ENCODE assay signal across 21 cellular contexts in genomic region chr19:24055548-24055947, GRCh38.
"Had no signal": no experiment of that assay in that cellular context is flagged by ENCODE, and none has a peak within 500 bp of the region (broad histone marks: within the 10 kb centered on the region; RNA-seq: fewer than 3 reads in every experiment).

No MANE protein-coding gene starts in this region.

- H3K4me1 ChIP-seq: ascending aorta, gastroesophageal sphincter, heart left ventricle, lower lobe of right lung, sigmoid colon, thyroid gland had no signal

- H3K4me1 Mint-ChIP-seq: activated naive CD4-positive, alpha-beta T cell treated with anti-CD3 and anti-CD28 coated beads, Interleukin-2, amount 10 ng/mL, durations not matched to agents 7 days and 5 days; WTC11 had no signal

- H3K27ac ChIP-seq: ascending aorta, gastroesophageal sphincter, heart left ventricle, lower lobe of right lung, sigmoid colon, thyroid gland had no signal

- DNase-seq: activated CD4-positive, alpha-beta T cell treated with anti-CD3 and anti-CD28 coated beads for 4 hours; activated CD4-positive, alpha-beta T cell treated with anti-CD3 and anti-CD28 coated beads, Interleukin-2, amount 50 U/mL, for 48 hours; activated naive CD4-positive, alpha-beta T cell treated with anti-CD3 and anti-CD28 coated beads, Interleukin-2, amount 10 ng/mL, durations not matched to agents 7 days and 5 days; adrenal gland; effector memory CD4-positive, alpha-beta T cell; esophagus squamous epithelium; heart left ventricle; lower lobe of right lung; naive thymus-derived CD4-positive, alpha-beta T cell; retina; sigmoid colon; stimulated activated CD4-positive, alpha-beta T cell treated with anti-CD3 and anti-CD28 coated beads, Interleukin-2, amount 100 ng/mL, for 48 hours; T1000; thyroid gland had no signal

- H3K27ac Mint-ChIP-seq: activated naive CD4-positive, alpha-beta T cell treated with anti-CD3 and anti-CD28 coated beads, Interleukin-2, amount 10 ng/mL, durations not matched to agents 7 days and 5 days; progenitor cell of endocrine pancreas; stimulated activated naive CD8-positive, alpha-beta T cell treated with anti-CD3 and anti-CD28 coated beads, Interleukin-15, Interleukin-2, amounts not matched to agents 100 ng/mL and 50 ng/mL, for 24 hours; T-helper 1 cell treated with Interleukin-12 subunit alpha and Interleukin-12 subunit beta and Interleukin-4 antibody, amounts not matched to agents 30 μg/mL and 1 μg/mL, for 36 hours; WTC11 had no signal

- H3K9me3 ChIP-seq: adrenal gland, ascending aorta, esophagus squamous epithelium, gastroesophageal sphincter, heart left ventricle, lower lobe of right lung, sigmoid colon, thyroid gland had no signal

- ATAC-seq: gastroesophageal sphincter; heart left ventricle; lower lobe of right lung; naive thymus-derived CD4-positive, alpha-beta T cell; WTC11 had no signal

- H3K4me3 Mint-ChIP-seq: activated naive CD4-positive, alpha-beta T cell treated with anti-CD3 and anti-CD28 coated beads, Interleukin-2, amount 10 ng/mL, durations not matched to agents 7 days and 5 days; central memory CD8-positive, alpha-beta T cell; naive thymus-derived CD4-positive, alpha-beta T cell; stimulated activated naive CD8-positive, alpha-beta T cell treated with anti-CD3 and anti-CD28 coated beads, Interleukin-15, Interleukin-2, amounts not matched to agents 100 ng/mL and 50 ng/mL, for 24 hours; T-helper 1 cell treated with Interleukin-12 subunit alpha and Interleukin-12 subunit beta and Interleukin-4 antibody, amounts not matched to agents 30 μg/mL and 1 μg/mL, for 36 hours; WTC11 had no signal

- H3K4me3 ChIP-seq: adrenal gland, ascending aorta, esophagus squamous epithelium, gastroesophageal sphincter, heart left ventricle, lower lobe of right lung, sigmoid colon, thyroid gland had no signal

- H3K9me3 Mint-ChIP-seq: activated naive CD4-positive, alpha-beta T cell treated with anti-CD3 and anti-CD28 coated beads, Interleukin-2, amount 10 ng/mL, durations not matched to agents 7 days and 5 days; central memory CD8-positive, alpha-beta T cell; stimulated activated naive CD8-positive, alpha-beta T cell treated with anti-CD3 and anti-CD28 coated beads, Interleukin-15, Interleukin-2, amounts not matched to agents 100 ng/mL and 50 ng/mL, for 24 hours; T-helper 1 cell treated with Interleukin-12 subunit alpha and Interleukin-12 subunit beta and Interleukin-4 antibody, amounts not matched to agents 30 μg/mL and 1 μg/mL, for 36 hours; WTC11 had no signal

- H3K27me3 ChIP-seq: adrenal gland, ascending aorta, esophagus squamous epithelium, gastroesophageal sphincter, heart left ventricle, sigmoid colon, thyroid gland had no signal

- H3K27me3 Mint-ChIP-seq: activated naive CD4-positive, alpha-beta T cell treated with anti-CD3 and anti-CD28 coated beads, Interleukin-2, amount 10 ng/mL, durations not matched to agents 7 days and 5 days; central memory CD8-positive, alpha-beta T cell; naive thymus-derived CD4-positive, alpha-beta T cell; progenitor cell of endocrine pancreas; stimulated activated naive CD8-positive, alpha-beta T cell treated with anti-CD3 and anti-CD28 coated beads, Interleukin-15, Interleukin-2, amounts not matched to agents 100 ng/mL and 50 ng/mL, for 24 hours had no signal
